ENCODE assay signal across 12 cellular contexts in the genomic region with DNA sequence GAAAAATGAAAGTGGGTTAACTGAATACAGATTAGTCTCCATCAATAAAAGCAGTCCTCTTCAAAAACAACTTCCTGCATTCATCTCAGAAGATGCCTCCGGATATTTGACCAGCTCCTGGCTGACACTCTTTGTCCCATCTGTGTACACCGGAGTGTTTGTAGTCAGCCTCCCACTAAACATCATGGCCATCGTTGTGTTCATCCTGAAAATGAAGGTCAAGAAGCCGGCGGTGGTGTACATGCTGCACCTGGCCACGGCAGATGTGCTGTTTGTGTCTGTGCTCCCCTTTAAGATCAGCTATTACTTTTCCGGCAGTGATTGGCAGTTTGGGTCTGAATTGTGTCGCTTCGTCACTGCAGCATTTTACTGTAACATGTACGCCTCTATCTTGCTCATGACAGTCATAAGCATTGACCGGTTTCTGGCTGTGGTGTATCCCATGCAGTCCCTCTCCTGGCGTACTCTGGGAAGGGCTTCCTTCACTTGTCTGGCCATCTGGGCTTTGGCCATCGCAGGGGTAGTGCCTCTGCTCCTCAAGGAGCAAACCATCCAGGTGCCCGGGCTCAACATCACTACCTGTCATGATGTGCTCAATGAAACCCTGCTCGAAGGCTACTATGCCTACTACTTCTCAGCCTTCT. TPM values are rescaled to one million over a fixed set of nuclear protein-coding genes. Genes with fewer than 3 reads are reported as not detected.
DNase-seq lines count a peak whose midpoint lies in the region; ATAC-seq and TF ChIP-seq lines count a peak whose summit lies in the region.
"Had no signal": no experiment of that assay in that cellular context is flagged by ENCODE, and none has a peak within 500 bp of the region (broad histone marks: within the 10 kb centered on the region; RNA-seq: fewer than 3 reads in every experiment).

No MANE protein-coding gene starts in this region.

- no peak for DNase-seq in activated CD4-positive, CD25-positive, alpha-beta regulatory T cell treated with anti-CD3 and anti-CD28 coated beads, Interleukin-2, amount 50 U/mL, for 72 hours
- no peak for DNase-seq in activated T-helper 2 cell treated with anti-CD3 and anti-CD28 coated beads, Interferon-gamma antibody, Interleukin-2, Interleukin-4, amounts not matched to agents 10 μg/mL and 5 μg/mL and 100 μg/mL, durations not matched to agents 14 hours and 24 hours and 36 hours (ENCODE audit: low spot score)
- DNase-seq in natural killer cell treated with Interleukin-12 subunit alpha and Interleukin-12 subunit beta and Interleukin-15 and Interleukin-18, amount 100 ng/mL, for 72 hours (ENCODE audit: low spot score) = no peak
- DNase-seq in thyroid gland (no peak), Right ventricle myocardium inferior (ENCODE audit: missing footprints) (no peak)
- DNase-seq: NCI-H1105, SJCRH30 had no signal

- ATAC-seq in activated CD4-positive, CD25-positive, alpha-beta regulatory T cell treated with anti-CD3 and anti-CD28 coated beads, Interleukin-2, amount 50 U/mL, for 24 hours = peak; percentile 8 to 35
- ATAC-seq in HG02885 (IDR thresholded peaks at IDR 0.05; ENCODE audit: poor library complexity, unreplicated experiment) (peak; percentile 23), Right ventricle myocardium inferior (no peak), GM18498 (IDR thresholded peaks at IDR 0.05; ENCODE audit: unreplicated experiment) (no peak)
- peak; percentile 21 to 71 for ATAC-seq in natural killer cell treated with Interleukin-12 subunit alpha and Interleukin-12 subunit beta and Interleukin-15 and Interleukin-18, amount 100 ng/mL, for 72 hours

- H3K9me3 ChIP-seq in thyroid gland = no peaks in the 10 kb centered on the region

- no peak for TF ChIP-seq CTCF in thyroid gland (IDR thresholded peaks at IDR 0.05)

- H3K27ac Mint-ChIP-seq in activated T-helper 2 cell treated with anti-CD3 and anti-CD28 coated beads, Interferon-gamma antibody, Interleukin-2, Interleukin-4, amounts not matched to agents 10 μg/mL and 5 μg/mL and 100 μg/mL, durations not matched to agents 14 hours and 24 hours and 36 hours = peak overlapping the region; percentile 2
- peak overlapping the region; percentile 56 to 90 for H3K27ac Mint-ChIP-seq in natural killer cell treated with Interleukin-12 subunit alpha and Interleukin-12 subunit beta and Interleukin-15 and Interleukin-18, amount 100 ng/mL, for 72 hours
- H3K27ac Mint-ChIP-seq: dendritic cell treated with granulocyte-macrophage colony-stimulating factor and Interleukin-4, amounts not matched to agents 40 ng/mL and 50 ng/mL, for 4 days had no signal

- H3K27me3 Mint-ChIP-seq in activated T-helper 2 cell treated with anti-CD3 and anti-CD28 coated beads, Interferon-gamma antibody, Interleukin-2, Interleukin-4, amounts not matched to agents 10 μg/mL and 5 μg/mL and 100 μg/mL, durations not matched to agents 14 hours and 24 hours and 36 hours (ENCODE audit: low read depth) = no peaks in the 10 kb centered on the region
- H3K27me3 Mint-ChIP-seq in natural killer cell treated with Interleukin-12 subunit alpha and Interleukin-12 subunit beta and Interleukin-15 and Interleukin-18, amount 100 ng/mL, for 72 hours = no peaks in the 10 kb centered on the region
- H3K27me3 Mint-ChIP-seq: dendritic cell treated with granulocyte-macrophage colony-stimulating factor and Interleukin-4, amounts not matched to agents 40 ng/mL and 50 ng/mL, for 4 days had no signal

- H3K36me3 ChIP-seq in thyroid gland = no peaks in the 10 kb centered on the region

- intact Hi-C loops in activated T-helper 2 cell treated with anti-CD3 and anti-CD28 coated beads, Interferon-gamma antibody, Interleukin-2, Interleukin-4, amounts not matched to agents 10 μg/mL and 5 μg/mL and 100 μg/mL, durations not matched to agents 14 hours and 24 hours and 36 hours (cut with micrococcal nuclease) = no loop called here
- intact Hi-C loops in thyroid gland (cut with DNase I) = no loop called here
- intact Hi-C loops in Right ventricle myocardium inferior (cut with DNase I) = no loop called here

- H3K9me3 Mint-ChIP-seq in activated T-helper 2 cell treated with anti-CD3 and anti-CD28 coated beads, Interferon-gamma antibody, Interleukin-2, Interleukin-4, amounts not matched to agents 10 μg/mL and 5 μg/mL and 100 μg/mL, durations not matched to agents 14 hours and 24 hours and 36 hours = peaks cover 26% of the 10 kb centered on the region
- H3K9me3 Mint-ChIP-seq in natural killer cell treated with Interleukin-12 subunit alpha and Interleukin-12 subunit beta and Interleukin-15 and Interleukin-18, amount 100 ng/mL, for 72 hours = peaks cover 18% of the 10 kb centered on the region

- no peak overlapping the region for H3K4me3 Mint-ChIP-seq in activated T-helper 2 cell treated with anti-CD3 and anti-CD28 coated beads, Interferon-gamma antibody, Interleukin-2, Interleukin-4, amounts not matched to agents 10 μg/mL and 5 μg/mL and 100 μg/mL, durations not matched to agents 14 hours and 24 hours and 36 hours (ENCODE audit: low read depth)
- peak overlapping the region; percentile 82 for H3K4me3 Mint-ChIP-seq in natural killer cell treated with Interleukin-12 subunit alpha and Interleukin-12 subunit beta and Interleukin-15 and Interleukin-18, amount 100 ng/mL, for 72 hours
- H3K4me3 Mint-ChIP-seq: dendritic cell treated with granulocyte-macrophage colony-stimulating factor and Interleukin-4, amounts not matched to agents 40 ng/mL and 50 ng/mL, for 4 days; nephron had no signal

- H3K27me3 ChIP-seq in thyroid gland = no peaks in the 10 kb centered on the region
- H3K27me3 ChIP-seq: SJCRH30 had no signal

- peaks cover 26% of the 10 kb centered on the region for H3K36me3 Mint-ChIP-seq in activated T-helper 2 cell treated with anti-CD3 and anti-CD28 coated beads, Interferon-gamma antibody, Interleukin-2, Interleukin-4, amounts not matched to agents 10 μg/mL and 5 μg/mL and 100 μg/mL, durations not matched to agents 14 hours and 24 hours and 36 hours (ENCODE audit: low read depth)
- peaks cover 34% of the 10 kb centered on the region for H3K36me3 Mint-ChIP-seq in natural killer cell treated with Interleukin-12 subunit alpha and Interleukin-12 subunit beta and Interleukin-15 and Interleukin-18, amount 100 ng/mL, for 72 hours

- 95 to 96% methylated on average over 15 of the region's 15 CpGs for WGBS in thyroid gland, 2 donors

- H3K4me3 ChIP-seq in thyroid gland (replicated peaks in 1 of 3) = no peak overlapping the region
- H3K4me3 ChIP-seq: SJCRH30 had no signal

- peaks cover 8% of the 10 kb centered on the region for H3K4me1 Mint-ChIP-seq in activated T-helper 2 cell treated with anti-CD3 and anti-CD28 coated beads, Interferon-gamma antibody, Interleukin-2, Interleukin-4, amounts not matched to agents 10 μg/mL and 5 μg/mL and 100 μg/mL, durations not matched to agents 14 hours and 24 hours and 36 hours (ENCODE audit: low read depth)
- H3K4me1 Mint-ChIP-seq in natural killer cell treated with Interleukin-12 subunit alpha and Interleukin-12 subunit beta and Interleukin-15 and Interleukin-18, amount 100 ng/mL, for 72 hours (ENCODE audit: low read depth in 2 of 2) = peaks cover 46 to 71% of the 10 kb centered on the region in 2 donors
- H3K4me1 Mint-ChIP-seq: nephron had no signal

- H3K4me1 ChIP-seq in thyroid gland = peaks cover 0 to 7% of the 10 kb centered on the region in 2 donors

- TF ChIP-seq POLR2A in thyroid gland (IDR thresholded peaks at IDR 0.05) = no peak

- no peak overlapping the region for H3K27ac ChIP-seq in thyroid gland
- H3K27ac ChIP-seq: SJCRH30 had no signal

RNA-seq across cellular contexts. Expression of gene F2R, which starts 16.6 kb away (rescaled TPM):
- total RNA-seq in activated T-helper 2 cell treated with anti-CD3 and anti-CD28 coated beads, Interferon-gamma antibody, Interleukin-2, Interleukin-4, amounts not matched to agents 10 μg/mL and 5 μg/mL and 100 μg/mL, durations not matched to agents 14 hours and 24 hours and 36 hours = 2.8 and 3.3 TPM in 2 replicates
- 10 to 100 TPM in 1 of 2 donors, 1 to 10 TPM in 1; 8.1 to 23.7 TPM for total RNA-seq in natural killer cell treated with Interleukin-12 subunit alpha and Interleukin-12 subunit beta and Interleukin-15 and Interleukin-18, amount 100 ng/mL, for 72 hours
- 10 to 100 TPM in 1 of 4 donors, 1 to 10 TPM in 3; 5.7 to 27.9 (median 8.8) TPM for total RNA-seq in thyroid gland
- total RNA-seq in Right ventricle myocardium inferior = 5.7 TPM

Comparison
In these comparisons a context has a peak if more than half of its experiments do, and no peak if none do; other contexts are left out.
1. ATAC-seq: peak in activated CD4-positive, CD25-positive, alpha-beta regulatory T cell treated with anti-CD3 and anti-CD28 coated beads, Interleukin-2, amount 50 U/mL, for 24 hours (2 of 2), HG02885 (single experiment) and natural killer cell treated with Interleukin-12 subunit alpha and Interleukin-12 subunit beta and Interleukin-15 and Interleukin-18, amount 100 ng/mL, for 72 hours (2 of 2); none in Right ventricle myocardium inferior (single experiment) and GM18498 (single experiment).